Comparison of ENCODE assay signal across 8 cellular contexts in the genomic region with DNA sequence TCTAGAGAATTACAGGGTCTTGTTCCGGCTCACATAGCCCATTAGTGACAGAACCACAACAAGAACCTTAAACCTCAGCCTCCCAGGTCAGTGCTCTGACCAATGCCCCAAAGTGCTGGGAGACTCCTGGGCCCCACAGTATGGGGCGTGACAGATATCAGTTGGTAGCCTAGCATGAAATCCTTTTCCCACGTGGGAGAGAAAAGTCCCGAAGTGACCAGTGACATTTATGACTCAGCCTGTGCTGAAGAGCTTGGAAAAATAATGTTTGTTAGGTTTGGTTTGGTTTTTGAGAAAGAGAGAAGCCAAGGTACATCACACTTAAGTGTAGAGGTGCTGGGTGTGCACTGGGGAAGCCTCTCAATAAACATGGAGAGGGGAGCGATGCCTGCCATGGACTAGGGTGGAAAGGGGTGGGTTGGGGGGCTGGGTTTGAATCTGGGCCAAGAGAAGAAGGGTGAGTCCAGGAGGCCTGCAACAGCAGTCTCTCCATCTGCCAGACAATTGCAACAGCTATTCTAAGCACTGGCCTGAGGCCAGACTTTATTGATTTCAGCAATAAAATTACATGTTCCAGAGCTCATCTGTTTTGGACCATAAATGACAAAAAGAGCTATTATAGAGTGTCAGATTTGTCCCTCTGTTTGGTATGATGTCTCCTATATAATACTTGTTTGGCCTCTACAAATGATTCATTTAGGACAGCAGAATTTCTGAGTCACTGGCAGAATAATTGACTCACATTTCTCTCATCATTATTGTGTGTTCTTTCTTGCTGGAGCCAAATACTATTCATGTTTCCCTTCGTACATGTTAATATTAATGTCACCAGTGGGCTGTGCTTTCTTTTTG. TPM values are rescaled to one million over a fixed set of nuclear protein-coding genes. Genes with fewer than 3 reads are reported as not detected.
DNase-seq lines count a peak whose midpoint lies in the region; ATAC-seq and TF ChIP-seq lines count a peak whose summit lies in the region.
"Had no signal": no experiment of that assay in that cellular context is flagged by ENCODE, and none has a peak within 500 bp of the region (broad histone marks: within the 10 kb centered on the region; RNA-seq: fewer than 3 reads in every experiment).

No MANE protein-coding gene starts in this region.

- TF ChIP-seq CTCF in HFFc6 (IDR thresholded peaks at IDR 0.05) (no peak), PC-3 (conservative IDR thresholded peaks at IDR 0.05; ENCODE audit: low read depth, low read length) (no peak), tibial nerve (IDR thresholded peaks at IDR 0.05) (no peak)

- no peak overlapping the region for H3K4me3 ChIP-seq in PC-3 (ENCODE audit: low read length)
- no peak overlapping the region for H3K4me3 ChIP-seq in tibial nerve

- peaks cover 44% of the 10 kb centered on the region for H3K4me1 ChIP-seq in PC-3 (ENCODE audit: insufficient read depth, low read length)
- peaks cover 0 to 22% (median 13%) of the 10 kb centered on the region in 4 donors for H3K4me1 ChIP-seq in tibial nerve

- H3K79me2 ChIP-seq in PC-3 (ENCODE audit: low read length) = no peaks in the 10 kb centered on the region

- H3K27ac Mint-ChIP-seq in HFFc6 = peak overlapping the region; percentile 80
- H3K27ac Mint-ChIP-seq in stimulated activated effector memory CD8-positive, alpha-beta T cell treated with anti-CD3 and anti-CD28 coated beads, Interleukin-12 subunit alpha, Interleukin-12 subunit beta, amount 100 ng/mL, for 72 hours = peak overlapping the region; percentile 93

- H3F3A ChIP-seq in PC-3 (ENCODE audit: low read length, unreplicated experiment) = no peaks in the 10 kb centered on the region

- DNase-seq in HFFc6 = peak; percentile 68
- peak; percentile 80 for DNase-seq in PC-3
- DNase-seq in fibroblast of peridontal ligament (ENCODE audit: extremely low read depth) = peak; percentile 43
- peak in 1 of 2 donors; percentile 25 for DNase-seq in stimulated activated effector memory CD8-positive, alpha-beta T cell treated with anti-CD3 and anti-CD28 coated beads, Interleukin-12 subunit alpha, Interleukin-12 subunit beta, amount 100 ng/mL, for 72 hours (ENCODE audit: low spot score in 2 of 2)
- DNase-seq in tibial nerve (ENCODE audit: low spot score in 2 of 2) = no peak

- H3K27me3 ChIP-seq in PC-3 (ENCODE audit: low read length) (no peaks in the 10 kb centered on the region), tibial nerve (no peaks in the 10 kb centered on the region)

- no peaks in the 10 kb centered on the region for H3K27me3 Mint-ChIP-seq in HFFc6 (ENCODE audit: insufficient read depth)

- no peaks in the 10 kb centered on the region for H3K9me2 ChIP-seq in PC-3 (replicated peaks; ENCODE audit: low read length)

- no TSS peak for BruUV-seq in PC-3 (replicated peaks; lab: Mats Ljungman, UMichigan)

- H4K20me1 ChIP-seq in PC-3 (ENCODE audit: low read length) = no peaks in the 10 kb centered on the region

- POLR2A ChIA-PET in PC-3 (lab: Charles Lee; ENCODE audit: unreplicated experiment) = interaction anchor here (0.7 kb wide), 1 partner anchor 36 kb away, joined by 3 read pairs; no protein-coding TSS in a partner anchor

- no peak overlapping the region for H2AFZ ChIP-seq in PC-3 (ENCODE audit: low read length)

- peak overlapping the region; percentile 24 for H3K9ac ChIP-seq in PC-3 (ENCODE audit: low read length)

- WGBS in tibial nerve, 2 donors = 35 to 39% methylated on average over 6 of the region's 6 CpGs

- H3K27ac ChIP-seq in PC-3 (ENCODE audit: low read length) (peak overlapping the region; percentile 77), tibial nerve (peak overlapping the region in 2 of 4 donors; percentile 40 to 71)

- ATAC-seq in PC-3 (peak; percentile 70), GM21737 (IDR thresholded peaks at IDR 0.05; ENCODE audit: unreplicated experiment) (no peak), HG02884 (IDR thresholded peaks at IDR 0.05; ENCODE audit: unreplicated experiment) (no peak)
- peak; percentile 94 for ATAC-seq in stimulated activated effector memory CD8-positive, alpha-beta T cell treated with anti-CD3 and anti-CD28 coated beads, Interleukin-12 subunit alpha, Interleukin-12 subunit beta, amount 100 ng/mL, for 72 hours

- intact Hi-C loops in PC-3 (cut with micrococcal nuclease) = loop anchor here (1.0 to 5.0 kb wide), 4 partner anchors 14 to 48 kb away; partner anchors contain the start of gene VPS13C

- no peaks in the 10 kb centered on the region for H3K36me3 ChIP-seq in PC-3 (ENCODE audit: low read depth, low read length)
- H3K36me3 ChIP-seq in tibial nerve = no peaks in the 10 kb centered on the region

- TF ChIP-seq EP300 in tibial nerve (IDR thresholded peaks at IDR 0.05) = no peak

- H3K36me3 Mint-ChIP-seq in HFFc6 (ENCODE audit: low read depth) = no peaks in the 10 kb centered on the region
- peaks cover 8% of the 10 kb centered on the region for H3K36me3 Mint-ChIP-seq in stimulated activated effector memory CD8-positive, alpha-beta T cell treated with anti-CD3 and anti-CD28 coated beads, Interleukin-12 subunit alpha, Interleukin-12 subunit beta, amount 100 ng/mL, for 72 hours

- no peaks in the 10 kb centered on the region for H3K9me3 ChIP-seq in PC-3 (ENCODE audit: low read length)
- no peaks in the 10 kb centered on the region for H3K9me3 ChIP-seq in tibial nerve

- H3K4me1 Mint-ChIP-seq in HFFc6 (ENCODE audit: low read depth) = peaks cover 40% of the 10 kb centered on the region
- peaks cover 36% of the 10 kb centered on the region for H3K4me1 Mint-ChIP-seq in stimulated activated effector memory CD8-positive, alpha-beta T cell treated with anti-CD3 and anti-CD28 coated beads, Interleukin-12 subunit alpha, Interleukin-12 subunit beta, amount 100 ng/mL, for 72 hours
- H3K4me1 Mint-ChIP-seq: central memory CD8-positive, alpha-beta T cell had no signal

- peak overlapping the region; percentile 59 for H3K4me2 ChIP-seq in PC-3 (ENCODE audit: low read length)

- no peaks in the 10 kb centered on the region for H3K9me3 Mint-ChIP-seq in HFFc6
- no peaks in the 10 kb centered on the region for H3K9me3 Mint-ChIP-seq in stimulated activated effector memory CD8-positive, alpha-beta T cell treated with anti-CD3 and anti-CD28 coated beads, Interleukin-12 subunit alpha, Interleukin-12 subunit beta, amount 100 ng/mL, for 72 hours
- H3K9me3 Mint-ChIP-seq: central memory CD8-positive, alpha-beta T cell had no signal

- H3K4me3 Mint-ChIP-seq in HFFc6 = no peak overlapping the region
- H3K4me3 Mint-ChIP-seq in stimulated activated effector memory CD8-positive, alpha-beta T cell treated with anti-CD3 and anti-CD28 coated beads, Interleukin-12 subunit alpha, Interleukin-12 subunit beta, amount 100 ng/mL, for 72 hours = peak overlapping the region; percentile 44
- H3K4me3 Mint-ChIP-seq: central memory CD8-positive, alpha-beta T cell had no signal

- CTCF ChIA-PET in PC-3 (lab: Charles Lee) = interaction anchor here (1.1 kb wide), 1 partner anchor 9 kb away, joined by 5 read pairs; no protein-coding TSS in a partner anchor

- TF ChIP-seq POLR2A in tibial nerve (IDR thresholded peaks at IDR 0.05) = no peak

RNA-seq across cellular contexts. Expression of gene C2CD4A, which starts 43.4 kb away (rescaled TPM):
- not detected for total RNA-seq in HFFc6 (2021; fragmentation: NEBNext Ultra II Directional; extraction: Animal tissue kit (Norgen Biotek cat#: 25700))
- total RNA-seq in PC-3 (2014; rRNA removed) = 0.11 and 0.52 TPM in 2 replicates
- total RNA-seq in tibial nerve = under 1 TPM in 2 of 4 donors, not detected in 2; under 0.01 to 0.30 TPM

RNA-seq across cellular contexts. Expression of gene VPS13C, which starts 50.0 kb away (rescaled TPM):
- 10 to 100 TPM; 21.0 to 29.8 (median 22.6) TPM for total RNA-seq in HFFc6 (2021; fragmentation: NEBNext Ultra II Directional; extraction: Animal tissue kit (Norgen Biotek cat#: 25700))
- total RNA-seq in PC-3 (2014; rRNA removed) (11.3 and 11.4 TPM in 2 replicates), tibial nerve (100 to 1,000 TPM in 3 of 4 donors, 10 to 100 TPM in 1; 97.7 to 151 (median 121) TPM)

RNA-seq across cellular contexts. Expression of gene C2CD4B, which starts 54.9 kb away (rescaled TPM):
- not detected for total RNA-seq in HFFc6 (2021; fragmentation: NEBNext Ultra II Directional; extraction: Animal tissue kit (Norgen Biotek cat#: 25700))
- not detected in 2 replicates for total RNA-seq in PC-3 (2014; rRNA removed)
- 1 to 10 TPM; 1.8 to 5.5 (median 3.0) TPM for total RNA-seq in tibial nerve

Comparison
In these comparisons a context has a peak if more than half of its experiments do, and no peak if none do; other contexts are left out.
1. DNase-seq: peak in HFFc6 (single experiment), PC-3 (single experiment) and fibroblast of peridontal ligament (single experiment); none in tibial nerve (0 of 2).
2. ATAC-seq: peak in PC-3 (single experiment) and stimulated activated effector memory CD8-positive, alpha-beta T cell treated with anti-CD3 and anti-CD28 coated beads, Interleukin-12 subunit alpha, Interleukin-12 subunit beta, amount 100 ng/mL, for 72 hours (single experiment); none in GM21737 (single experiment) and HG02884 (single experiment).